Comparison of ENCODE assay signal across 20 cellular contexts in the genomic region with DNA sequence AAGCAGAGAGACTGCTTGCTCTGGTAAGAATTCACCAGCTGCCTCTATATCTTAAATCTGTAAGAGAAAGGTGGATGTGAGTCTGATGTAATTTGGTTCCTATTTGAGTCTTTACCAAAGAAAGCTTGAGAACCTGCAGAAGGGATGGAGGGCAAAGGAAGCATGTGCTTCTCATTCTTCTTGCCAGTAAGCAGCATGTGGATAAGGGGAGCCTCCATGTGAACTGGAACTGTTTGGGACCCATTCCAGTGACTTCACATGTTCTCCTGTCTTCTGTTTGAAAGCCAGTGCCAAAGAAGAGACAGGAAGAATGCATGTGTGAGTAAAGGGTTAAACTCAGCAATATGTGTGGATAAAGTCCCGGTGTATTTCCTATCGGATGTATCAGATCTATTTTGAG.
A peak's percentile ranks its signal among the peaks of the same experiment; 100 is the strongest.
DNase-seq lines count a peak whose midpoint lies in the region; ATAC-seq, FAIRE-seq and TF ChIP-seq lines count a peak whose summit lies in the region.
"Had no signal": no experiment of that assay in that cellular context is flagged by ENCODE, and none has a peak within 500 bp of the region (broad histone marks: within the 10 kb centered on the region; RNA-seq: fewer than 3 reads in every experiment).

No MANE protein-coding gene starts in this region.

- dilution Hi-C loops in keratinocyte (cut with MboI; ENCODE audit: extremely low pct_ligation_motif_present, low sequenced_read_pairs), result no loop called here

- no peak overlapping the region for H3K9ac ChIP-seq in keratinocyte (ENCODE audit: control insufficient read depth, extremely low read depth, insufficient read depth, low read length)

- DNase-seq in A549 (ENCODE audit: low read depth in 1 of 2, low spot score in 1 of 2) (no peak), keratinocyte (ENCODE audit: low read depth, low spot score) (no peak), amygdala (lab: John Stamatoyannopoulos, UW) (no peak), thyroid gland (no peak), pons (ENCODE audit: low spot score) (no peak)
- DNase-seq: activated effector memory CD4-positive, alpha-beta T cell treated with anti-CD3 and anti-CD28 coated beads, Interleukin-2, amount 50 U/mL, for 16 hours; AML-193; DMS 273 treated with DMSO at 0.1 percent for 48 hours; KG1; left ventricle myocardium inferior; NCI-H1436 treated with DMSO at 0.1 percent for 48 hours; right cardiac atrium; stimulated activated CD4-positive, alpha-beta T cell treated with anti-CD3 and anti-CD28 coated beads, Interleukin-2, amount 100 ng/mL, for 48 hours; tibial artery had no signal

- no peaks in the 10 kb centered on the region for H3K36me3 ChIP-seq in keratinocyte (ENCODE audit: control insufficient read depth in 2 of 2, extremely low read depth in 1 of 2, insufficient read depth in 2 of 2, low read length in 2 of 2)
- H3K36me3 ChIP-seq in thyroid gland, result no peaks in the 10 kb centered on the region
- H3K36me3 ChIP-seq: left ventricle myocardium inferior, tibial artery had no signal

- peak overlapping the region; percentile 13 for H2AFZ ChIP-seq in keratinocyte (ENCODE audit: control insufficient read depth, low read length)

- no peaks in the 10 kb centered on the region for H3K9me1 ChIP-seq in keratinocyte (ENCODE audit: control insufficient read depth, extremely low read depth, insufficient read depth, low read length)

- WGBS in A549 (ENCODE audit: missing lambda C conversion rate), result 8% methylated on average over 2 of the region's 2 CpGs
- WGBS in thyroid gland, 2 donors, result 9 to 10% methylated on average over 2 of the region's 2 CpGs

- no peaks in the 10 kb centered on the region for H3K27me3 ChIP-seq in keratinocyte (ENCODE audit: control insufficient read depth, extremely low read depth, insufficient read depth, low read length)
- no peaks in the 10 kb centered on the region for H3K27me3 ChIP-seq in thyroid gland
- H3K27me3 ChIP-seq: tibial artery had no signal

- H3K4me1 ChIP-seq in A549, result peaks cover 22% of the 10 kb centered on the region
- H3K4me1 ChIP-seq in keratinocyte (ENCODE audit: control insufficient read depth, extremely low read depth, insufficient read depth, low read length), result peaks cover 4% of the 10 kb centered on the region
- H3K4me1 ChIP-seq in thyroid gland, result peaks cover 9 to 19% of the 10 kb centered on the region in 2 donors

- CTCF ChIA-PET in A549 (lab: Yijun Ruan, JAX), result no interaction called here

- H3K27ac ChIP-seq in A549, result peak overlapping the region in 1 of 2 experiments; percentile 24; a peak in 1 of 6 replicates
- H3K27ac ChIP-seq in VCaP, result peak overlapping the region; percentile 37
- H3K27ac ChIP-seq in keratinocyte (ENCODE audit: control insufficient read depth, insufficient read depth, low read length), result no peak overlapping the region
- H3K27ac ChIP-seq in thyroid gland, result no peak overlapping the region
- H3K27ac ChIP-seq: SK-N-MC, tibial artery had no signal

- H3K79me2 ChIP-seq in keratinocyte (ENCODE audit: control insufficient read depth, insufficient read depth, low read length), result no peaks in the 10 kb centered on the region

- H4K20me1 ChIP-seq in keratinocyte (ENCODE audit: control insufficient read depth, extremely low read depth, insufficient read depth, low read length), result no peaks in the 10 kb centered on the region

- intact Hi-C loops in thyroid gland (cut with DNase I), result no loop called here

- no peak for TF ChIP-seq RAD21 in A549 (conservative IDR thresholded peaks at IDR 0.05 in 1 of 2, IDR thresholded peaks at IDR 0.05 in 1 of 2)

- H3K4me2 ChIP-seq in A549, result peak overlapping the region; percentile 45
- H3K4me2 ChIP-seq in keratinocyte (ENCODE audit: control insufficient read depth, extremely low read depth, insufficient read depth, low read depth, low read length), result no peak overlapping the region

- no peak overlapping the region for H3K4me3 ChIP-seq in A549
- H3K4me3 ChIP-seq in keratinocyte (ENCODE audit: control insufficient read depth in 2 of 3, extremely low read depth in 1 of 3, insufficient read depth in 2 of 3, low read depth in 1 of 3, low read length in 3 of 3), result no peak overlapping the region
- H3K4me3 ChIP-seq in thyroid gland (replicated peaks in 1 of 3), result no peak overlapping the region
- H3K4me3 ChIP-seq: SK-N-MC, tibial artery had no signal

- ATAC-seq in A549, result no peak
- peak; percentile 32 for ATAC-seq in GM19351 (IDR thresholded peaks at IDR 0.05; ENCODE audit: unreplicated experiment)
- ATAC-seq in HG03457 (IDR thresholded peaks at IDR 0.05; ENCODE audit: unreplicated experiment), result no peak
- ATAC-seq: HCT116; natural killer cell treated with Interleukin-12 subunit alpha and Interleukin-12 subunit beta and Interleukin-15 and Interleukin-18, amount 100 ng/mL, for 72 hours; right cardiac atrium had no signal

- H3K9me3 ChIP-seq in A549 (no peaks in the 10 kb centered on the region), keratinocyte (ENCODE audit: control insufficient read depth, low read depth, low read length) (no peaks in the 10 kb centered on the region), thyroid gland (no peaks in the 10 kb centered on the region)
- H3K9me3 ChIP-seq: left ventricle myocardium inferior, tibial artery had no signal

- no peak for TF ChIP-seq EP300 in A549 (IDR thresholded peaks at IDR 0.05)

- FAIRE-seq in A549 (lab: Jason Lieb, UNC) (no peak), keratinocyte (lab: Jason Lieb, UNC) (no peak)

- TF ChIP-seq POLR2A in A549 (IDR thresholded peaks at IDR 0.05; ENCODE audit: low read length) (no peak), thyroid gland (IDR thresholded peaks at IDR 0.05) (no peak)

- no peak for TF ChIP-seq CTCF in A549 (IDR thresholded peaks at IDR 0.05)
- no peak for TF ChIP-seq CTCF in VCaP (conservative IDR thresholded peaks at IDR 0.05)
- TF ChIP-seq CTCF in keratinocyte (optimal IDR thresholded peaks at IDR 0.05 in 1 of 3, IDR thresholded peaks at IDR 0.05 in 1 of 3, conservative IDR thresholded peaks at IDR 0.05 in 1 of 3; ENCODE audit: extremely low read depth in 1 of 3, insufficient read depth in 2 of 3, low read length in 3 of 3), result no peak
- no peak for TF ChIP-seq CTCF in thyroid gland (IDR thresholded peaks at IDR 0.05)

- POLR2A ChIA-PET in A549 (lab: Yijun Ruan, JAX), result no interaction called here

TF ChIP-seq in A549, 52 proteins besides CTCF, POLR2A, EP300 and RAD21:
- TF ChIP-seq ESRRA (IDR thresholded peaks at IDR 0.05; ENCODE audit: borderline replicate concordance, low read length) (no peak), KDM5A (IDR thresholded peaks at IDR 0.05) (no peak), RNF2 (IDR thresholded peaks at IDR 0.05; ENCODE audit: borderline replicate concordance, low read depth) (no peak), KDM1A (IDR thresholded peaks at IDR 0.05; ENCODE audit: low read depth) (no peak), PHF8 (IDR thresholded peaks at IDR 0.05; ENCODE audit: borderline replicate concordance, low read depth) (no peak), POLR2AphosphoS2 (conservative IDR thresholded peaks at IDR 0.05; ENCODE audit: low read length) (no peak)
- TF ChIP-seq, protein P1, sequence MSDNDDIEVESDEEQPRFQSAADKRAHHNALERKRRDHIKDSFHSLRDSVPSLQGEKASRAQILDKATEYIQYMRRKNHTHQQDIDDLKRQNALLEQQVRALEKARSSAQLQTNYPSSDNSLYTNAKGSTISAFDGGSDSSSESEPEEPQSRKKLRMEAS (IDR thresholded peaks at IDR 0.05), result no peak
TF ChIP-seq in A549: peak in this region for 0.
